ENCODE assay signal across 18 cellular contexts in the genomic region with DNA sequence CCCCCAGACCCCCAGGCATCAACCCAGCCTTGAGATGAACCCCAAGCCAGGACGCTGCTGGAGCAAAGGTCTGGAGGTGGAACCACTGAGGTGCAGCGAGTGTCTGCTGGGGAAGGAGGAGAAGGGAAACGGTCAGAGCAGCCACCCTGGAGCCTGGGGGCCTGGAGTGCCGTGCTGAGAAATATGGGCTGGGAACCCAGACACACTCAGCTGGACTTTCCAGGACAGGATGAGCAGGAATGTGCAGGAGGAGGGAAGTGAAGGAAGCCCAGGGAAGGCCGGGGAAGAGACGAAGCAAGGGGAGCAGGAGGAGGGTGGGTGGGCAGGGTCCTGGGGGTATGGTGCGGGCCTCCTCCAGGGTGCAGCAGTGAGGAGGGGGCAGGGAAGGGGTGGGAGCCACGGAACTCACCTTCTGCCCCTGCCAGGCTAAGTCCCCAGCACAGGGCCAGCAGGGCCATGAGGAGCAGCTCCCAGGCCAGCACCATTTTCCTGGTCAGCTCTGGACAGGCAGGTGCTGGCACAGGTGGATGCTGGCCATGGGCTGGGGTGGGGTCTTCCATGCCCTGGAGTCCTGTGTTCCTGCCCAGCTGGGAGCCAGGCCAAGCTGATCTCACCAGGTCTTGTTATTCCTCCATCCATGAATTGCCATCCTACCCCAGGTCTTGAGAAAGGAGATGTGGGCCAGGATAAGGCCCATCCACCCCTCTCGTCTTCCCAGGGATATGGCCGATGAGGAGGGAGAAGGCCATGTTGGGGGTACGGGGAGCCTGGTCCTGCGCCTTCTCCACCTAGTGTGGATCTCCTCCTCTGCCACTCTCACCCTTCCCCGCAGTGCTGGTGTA. TPM values are rescaled to one million over a fixed set of nuclear protein-coding genes. Genes with fewer than 3 reads are reported as not detected.
"Had no signal": no experiment of that assay in that cellular context is flagged by ENCODE, and none has a peak within 500 bp of the region (broad histone marks: within the 10 kb centered on the region; RNA-seq: fewer than 3 reads in every experiment).

No MANE protein-coding gene starts in this region.

- H3K4me3 ChIP-seq: esophagus squamous epithelium, gastroesophageal sphincter, testis, tibial nerve had no signal

- H3K36me3 ChIP-seq: esophagus squamous epithelium, gastroesophageal sphincter, spleen, tibial nerve had no signal

- ATAC-seq: gastroesophageal sphincter; left ventricle myocardium superior; naive thymus-derived CD8-positive, alpha-beta T cell; sciatic nerve; stimulated activated naive B cell treated with anti-CD40 and anti-IgM and Interleukin-4, amounts not matched to agents 10 μg/mL and 1 μg/mL and 100 μg/mL, for 72 hours; stimulated activated naive CD8-positive, alpha-beta T cell treated with anti-CD3 and anti-CD28 coated beads, Interleukin-15, amount 100 ng/mL, for 72 hours had no signal

- H3K4me1 ChIP-seq: esophagus squamous epithelium, gastroesophageal sphincter, testis, tibial nerve had no signal

- H3K27me3 ChIP-seq: testis, tibial nerve had no signal

- H3K9me3 ChIP-seq: esophagus squamous epithelium, testis had no signal

- H3K27ac ChIP-seq: esophagus squamous epithelium, gastroesophageal sphincter, testis, tibial nerve had no signal

- DNase-seq: dermis blood vessel endothelial cell; esophagus squamous epithelium; foreskin fibroblast; glutamatergic neuron; left ventricle myocardium superior; mesendoderm; naive thymus-derived CD8-positive, alpha-beta T cell; spleen; stimulated activated CD4-positive, alpha-beta T cell treated with anti-CD3 and anti-CD28 coated beads, Interleukin-15, amount 100 ng/mL, for 24 hours; stimulated activated CD4-positive, alpha-beta T cell treated with anti-CD3 and anti-CD28 coated beads, Interleukin-1b, Interleukin-23, amount 100 ng/mL, for 48 hours; stimulated activated CD4-positive, alpha-beta T cell treated with anti-CD3 and anti-CD28 coated beads, Interleukin-4, amount 100 ng/mL, for 24 hours; stimulated activated naive B cell treated with anti-CD40 and anti-IgM and Interleukin-4, amounts not matched to agents 10 μg/mL and 1 μg/mL and 100 μg/mL, for 72 hours; stimulated activated naive CD8-positive, alpha-beta T cell treated with anti-CD3 and anti-CD28 coated beads, Interleukin-15, amount 100 ng/mL, for 72 hours; testis had no signal

RNA-seq across cellular contexts. Expression of gene CSF2RB, which starts 40.0 kb away (rescaled TPM):
- total RNA-seq: neural crest cell had no signal
